ENCODE assay signal across 10 cellular contexts in the genomic region with DNA sequence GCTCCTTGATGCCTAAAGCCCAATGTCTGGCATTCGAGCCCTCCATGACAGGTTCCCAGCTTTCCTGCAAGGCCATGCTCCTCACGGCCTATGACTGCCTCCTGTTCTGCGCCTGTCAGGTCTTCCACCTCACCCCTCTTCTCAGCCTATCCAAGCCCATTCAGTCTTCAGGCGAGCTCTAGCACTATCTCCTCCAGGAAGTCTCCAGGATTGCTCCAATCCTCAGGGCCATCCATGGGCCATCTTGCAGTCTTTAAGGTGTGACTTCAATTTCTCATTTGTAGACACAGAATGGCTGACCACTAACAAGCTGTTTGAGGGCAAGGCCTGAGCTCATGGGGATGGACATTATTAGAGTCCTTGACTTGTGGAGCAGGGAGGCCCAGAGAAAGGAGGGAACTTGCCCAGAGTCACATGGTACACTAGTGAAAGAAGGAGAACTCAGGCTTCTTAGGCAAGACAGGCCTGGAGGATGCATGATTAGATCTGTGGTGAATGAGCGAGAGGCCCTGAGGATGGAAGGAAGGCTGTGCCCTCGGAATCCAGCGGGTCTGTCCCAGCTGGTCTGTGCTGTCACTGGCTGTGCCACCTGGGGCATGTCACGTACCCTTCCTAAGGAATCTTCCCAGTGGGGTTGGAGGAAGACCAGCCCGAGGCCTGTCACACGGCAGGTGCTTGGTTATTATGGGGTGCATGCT. TPM values are rescaled to one million over a fixed set of nuclear protein-coding genes. Genes with fewer than 3 reads are reported as not detected.
DNase-seq lines count a peak whose midpoint lies in the region; ATAC-seq, FAIRE-seq and TF ChIP-seq lines count a peak whose summit lies in the region.
"Had no signal": no experiment of that assay in that cellular context is flagged by ENCODE, and none has a peak within 500 bp of the region (broad histone marks: within the 10 kb centered on the region; RNA-seq: fewer than 3 reads in every experiment).

No MANE protein-coding gene starts in this region.

- intact Hi-C loops in colonic mucosa (cut with DNase I), result no loop called here

- no peak overlapping the region for H3K9ac ChIP-seq in colonic mucosa (ENCODE audit: low read depth in 2 of 2, low read length in 2 of 2)

- no peak for ATAC-seq in GM18858 (IDR thresholded peaks at IDR 0.05; ENCODE audit: unreplicated experiment)
- ATAC-seq: GM12878 had no signal

- TF ChIP-seq POLR2A in GM12892 (IDR thresholded peaks at IDR 0.05; ENCODE audit: low read depth, low read length), result no peak

- in situ Hi-C loops in KBM-7 (cut with MboI; ENCODE audit: low pct_unique_long_range_greater_than_20kb, low sequenced_read_pairs), result no loop called here

- H3K4me1 ChIP-seq in colonic mucosa, result no peaks in the 10 kb centered on the region

- H3K9me3 ChIP-seq in colonic mucosa, result no peaks in the 10 kb centered on the region

- H3K4me3 ChIP-seq in colonic mucosa, result no peak overlapping the region
- H3K4me3 ChIP-seq: GM12878 had no signal

- DNase-seq in KBM-7, result peak; percentile 67
- peak; percentile 93 for DNase-seq in SKM-1 (lab: John Stamatoyannopoulos, UW; ENCODE audit: unreplicated experiment)
- DNase-seq in islet precursor cell, result peak; percentile 56
- no peak for DNase-seq in substantia nigra (lab: John Stamatoyannopoulos, UW)
- DNase-seq in colonic mucosa, result no peak
- no peak for DNase-seq in GM12892 (ENCODE audit: insufficient read length)
- no peak for DNase-seq in NCI-H774 (lab: John Stamatoyannopoulos, UW)
- DNase-seq: retina had no signal

- no peaks in the 10 kb centered on the region for H3K36me3 ChIP-seq in colonic mucosa

- no peak for TF ChIP-seq CTCF in colonic mucosa (IDR thresholded peaks at IDR 0.05)

- no peaks in the 10 kb centered on the region for H3K27me3 ChIP-seq in colonic mucosa

- peak overlapping the region; percentile 36 for H3K27ac ChIP-seq in substantia nigra (ENCODE audit: low read depth, low read length, poor library complexity, severe bottlenecking)
- no peak overlapping the region for H3K27ac ChIP-seq in colonic mucosa

- FAIRE-seq in GM12892 (lab: Jason Lieb, UNC), result no peak
- FAIRE-seq: GM12878 had no signal

RNA-seq across cellular contexts. Expression of gene ACOT11, which starts 1.2 kb away (rescaled TPM):
- total RNA-seq in colonic mucosa, result 10 to 100 TPM; 43.3 to 82.5 TPM
- 1.3 TPM for polyA plus RNA-seq in GM12892 (2012; ENCODE audit: missing spikeins)

Comparison
In these comparisons a context has a peak if more than half of its experiments do, and no peak if none do; other contexts are left out.
1. DNase-seq: peak in KBM-7 (single experiment), SKM-1 (single experiment) and islet precursor cell (single experiment); none in substantia nigra (0 of 49), colonic mucosa (single experiment), GM12892 (single experiment) and NCI-H774 (single experiment).